16 cellular contexts compared by ENCODE assay signal in genomic region chrY:8393246-8393645, GRCh38.
DNase-seq lines count a peak whose midpoint lies in the region; ATAC-seq and TF ChIP-seq lines count a peak whose summit lies in the region.
"Had no signal": no experiment of that assay in that cellular context is flagged by ENCODE, and none has a peak within 500 bp of the region (broad histone marks: within the 10 kb centered on the region; RNA-seq: fewer than 3 reads in every experiment).

No MANE protein-coding gene starts in this region.

- no peak overlapping the region for H3K27ac Mint-ChIP-seq in GM23338
- H3K27ac Mint-ChIP-seq: CD4-positive, alpha-beta memory T cell; HFFc6 had no signal

- no peak overlapping the region for H2AFZ ChIP-seq in GM23338

- H3K27me3 ChIP-seq in RWPE2 (ENCODE audit: insufficient read depth, poor library complexity, severe bottlenecking) (no peaks in the 10 kb centered on the region), right lobe of liver (no peaks in the 10 kb centered on the region), GM23338 (ENCODE audit: insufficient read depth) (no peaks in the 10 kb centered on the region), body of pancreas (no peaks in the 10 kb centered on the region)

- no peaks in the 10 kb centered on the region for H3K79me2 ChIP-seq in GM23338 (replicated peaks; ENCODE audit: insufficient read depth)

- DNase-seq in Caki2 (ENCODE audit: low read depth), result peak; percentile 19
- DNase-seq in NCI-H226, result peak; percentile 20
- no peak for DNase-seq in RWPE2 (ENCODE audit: low spot score)
- DNase-seq in epithelial cell of esophagus (ENCODE audit: low read depth), result peak; percentile 35
- no peak for DNase-seq in right lobe of liver
- DNase-seq in ureter (ENCODE audit: low spot score), result no peak
- DNase-seq in GM23338 (ENCODE audit: low spot score), result no peak
- DNase-seq in body of pancreas, result no peak
- DNase-seq: 8988T; C1 segment of cervical spinal cord; CD4-positive, alpha-beta memory T cell; COR-L47; DMS153; DND-41; HFFc6 had no signal

- no peaks in the 10 kb centered on the region for H3K9me3 ChIP-seq in RWPE2 (ENCODE audit: severe bottlenecking)
- no peaks in the 10 kb centered on the region for H3K9me3 ChIP-seq in right lobe of liver
- H3K9me3 ChIP-seq in body of pancreas, result no peaks in the 10 kb centered on the region
- H3K9me3 ChIP-seq: HAP-1 had no signal

- no peak for TF ChIP-seq CTCF in RWPE2 (IDR thresholded peaks at IDR 0.05; ENCODE audit: poor library complexity, severe bottlenecking)
- no peak for TF ChIP-seq CTCF in epithelial cell of esophagus (IDR thresholded peaks at IDR 0.05; ENCODE audit: insufficient read depth, low read depth, low read length, missing control alignments)
- TF ChIP-seq CTCF in right lobe of liver (IDR thresholded peaks at IDR 0.05), result no peak
- TF ChIP-seq CTCF in GM23338 (conservative IDR thresholded peaks at IDR 0.05; ENCODE audit: low read depth in 2 of 2), result no peak
- TF ChIP-seq CTCF in body of pancreas (IDR thresholded peaks at IDR 0.05), result no peak

- H3K4me3 ChIP-seq in RWPE2 (ENCODE audit: severe bottlenecking) (no peak overlapping the region), epithelial cell of esophagus (ENCODE audit: low read length) (no peak overlapping the region), right lobe of liver (no peak overlapping the region), GM23338 (no peak overlapping the region), body of pancreas (no peak overlapping the region)
- H3K4me3 ChIP-seq: HAP-1 had no signal

- TF ChIP-seq POLR2A in right lobe of liver (IDR thresholded peaks at IDR 0.05) (no peak), body of pancreas (IDR thresholded peaks at IDR 0.05) (no peak)

- no peaks in the 10 kb centered on the region for H3K9me2 ChIP-seq in GM23338 (ENCODE audit: insufficient read depth)

- no peaks in the 10 kb centered on the region for H3K4me1 Mint-ChIP-seq in GM23338
- H3K4me1 Mint-ChIP-seq: CD4-positive, alpha-beta memory T cell had no signal

- H3K36me3 Mint-ChIP-seq in GM23338 (ENCODE audit: low read depth), result no peaks in the 10 kb centered on the region
- H3K36me3 Mint-ChIP-seq: CD4-positive, alpha-beta memory T cell had no signal

- H3K36me3 ChIP-seq in RWPE2 (ENCODE audit: low read depth) (no peaks in the 10 kb centered on the region), right lobe of liver (no peaks in the 10 kb centered on the region), GM23338 (ENCODE audit: insufficient read depth) (no peaks in the 10 kb centered on the region), body of pancreas (replicated peaks in 1 of 2; ENCODE audit: insufficient read depth in 1 of 2, low read depth in 2 of 2) (no peaks in the 10 kb centered on the region)
- H3K36me3 ChIP-seq: HAP-1 had no signal

- intact Hi-C loops in right lobe of liver (cut with DNase I) (no loop called here), body of pancreas (cut with DNase I) (no loop called here)

- in situ Hi-C loops in Caki2 (cut with HindIII; ENCODE audit: low pct_unique_long_range_greater_than_20kb, low sequenced_read_pairs), result no loop called here

- H3K4me2 ChIP-seq in GM23338, result no peak overlapping the region

- H4K20me1 ChIP-seq in GM23338 (replicated peaks; ENCODE audit: insufficient read depth), result no peaks in the 10 kb centered on the region

- H3K9me3 Mint-ChIP-seq in GM23338, result peaks cover 34% of the 10 kb centered on the region
- H3K9me3 Mint-ChIP-seq: CD4-positive, alpha-beta memory T cell; HFFc6 had no signal

- no peak overlapping the region for H3K27ac ChIP-seq in RWPE2 (ENCODE audit: poor library complexity, severe bottlenecking)
- no peak overlapping the region for H3K27ac ChIP-seq in right lobe of liver
- no peak overlapping the region for H3K27ac ChIP-seq in GM23338 (ENCODE audit: low read depth)
- H3K27ac ChIP-seq in body of pancreas, result no peak overlapping the region

- H3K4me3 Mint-ChIP-seq in GM23338, result no peak overlapping the region
- H3K4me3 Mint-ChIP-seq: CD4-positive, alpha-beta memory T cell; HFFc6 had no signal

- H3K27me3 Mint-ChIP-seq in GM23338 (ENCODE audit: insufficient read depth, low read depth, poor library complexity), result no peaks in the 10 kb centered on the region
- H3K27me3 Mint-ChIP-seq: CD4-positive, alpha-beta memory T cell had no signal

- no CpG with 5 or more reads among the region's 3 CpGs for WGBS in right lobe of liver (ENCODE audit: insufficient coverage, low coverage, low lambda C conversion rate, missing lambda C conversion rate)
- WGBS in body of pancreas, 2 donors, result 39 to 64% methylated on average over 3 of the region's 3 CpGs

- no peaks in the 10 kb centered on the region for H3K4me1 ChIP-seq in RWPE2 (ENCODE audit: insufficient read depth, poor library complexity, severe bottlenecking)
- H3K4me1 ChIP-seq in right lobe of liver, result no peaks in the 10 kb centered on the region
- no peaks in the 10 kb centered on the region for H3K4me1 ChIP-seq in GM23338 (ENCODE audit: insufficient read depth)
- no peaks in the 10 kb centered on the region for H3K4me1 ChIP-seq in body of pancreas
- H3K4me1 ChIP-seq: HAP-1 had no signal

- no peaks in the 10 kb centered on the region for H3F3A ChIP-seq in GM23338 (replicated peaks; ENCODE audit: low read depth)

- peak; percentile 38; the same call in 1 of the 3 replicates for ATAC-seq in RWPE2 (ENCODE audit: low read depth)
- ATAC-seq in right lobe of liver, result no peak
- ATAC-seq in GM23338, result no peak
- no peak for ATAC-seq in body of pancreas

TF ChIP-seq in GM23338, 12 proteins besides CTCF, POLR2A, EP300 and RAD21 (continues in another document):
- TF ChIP-seq REST (IDR thresholded peaks at IDR 0.05; ENCODE audit: unreplicated experiment) (no peak), STAT1 (IDR thresholded peaks at IDR 0.05; ENCODE audit: unreplicated experiment) (no peak), EZH2phosphoT487 (IDR thresholded peaks at IDR 0.05; ENCODE audit: unreplicated experiment) (no peak), ZNF331 (CRISPR knock-in tag; IDR thresholded peaks at IDR 0.05; ENCODE audit: low read depth) (no peak), ZNF114 (CRISPR knock-in tag; IDR thresholded peaks at IDR 0.05) (no peak), POLR2AphosphoS5 (IDR thresholded peaks at IDR 0.05; ENCODE audit: low read depth) (no peak), ETS1 (IDR thresholded peaks at IDR 0.05) (no peak), JUNB (IDR thresholded peaks at IDR 0.05; ENCODE audit: unreplicated experiment) (no peak), CREB1 (CRISPR knock-in tag; IDR thresholded peaks at IDR 0.05; ENCODE audit: low read depth) (no peak), EZH2 (IDR thresholded peaks at IDR 0.05; ENCODE audit: low read depth, unreplicated experiment) (no peak)

Comparison
In these comparisons a context has a peak if more than half of its experiments do, and no peak if none do; other contexts are left out.
1. DNase-seq: peak in Caki2 (single experiment), NCI-H226 (single experiment) and epithelial cell of esophagus (single experiment); none in RWPE2 (single experiment), right lobe of liver (0 of 3), ureter (single experiment), GM23338 (single experiment) and body of pancreas (0 of 4).